ENCODE assay signal across 8 cellular contexts in the genomic region with DNA sequence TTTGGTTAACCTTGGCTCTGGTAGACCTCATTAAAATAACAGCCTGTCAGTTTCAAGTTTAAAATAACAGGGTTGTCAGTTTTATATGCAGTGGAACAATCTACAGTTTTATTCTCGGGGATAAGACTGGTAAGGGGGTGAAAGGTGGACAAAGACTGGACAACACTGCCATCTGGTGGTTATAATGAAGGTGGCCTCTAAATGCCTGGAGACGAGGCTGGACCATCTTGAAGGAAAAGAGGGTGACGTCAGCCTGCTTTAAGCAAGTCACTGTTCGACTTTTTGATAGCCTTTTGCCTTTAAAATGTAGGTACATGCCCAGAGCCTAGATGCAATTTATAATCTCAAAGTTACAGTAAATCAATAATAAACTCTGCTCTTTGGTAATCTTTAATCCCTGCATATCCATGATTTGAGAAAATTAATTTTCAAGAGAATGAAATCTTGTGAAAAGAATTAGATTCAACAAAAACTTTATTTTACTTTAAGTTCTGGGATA.
DNase-seq lines count a peak whose midpoint lies in the region; ATAC-seq, FAIRE-seq and TF ChIP-seq lines count a peak whose summit lies in the region.

No MANE protein-coding gene starts in this region.

- H4K20me1 ChIP-seq in endothelial cell of umbilical vein (replicated peaks; ENCODE audit: control insufficient read depth, extremely low read depth, insufficient read depth, low read length), result no peaks in the 10 kb centered on the region

- peak; percentile 100 for ATAC-seq in GM21423 (IDR thresholded peaks at IDR 0.05; ENCODE audit: unreplicated experiment)
- peak; percentile 97 for ATAC-seq in stimulated activated effector memory CD8-positive, alpha-beta T cell treated with anti-CD3 and anti-CD28 coated beads, Interleukin-12 subunit alpha, Interleukin-12 subunit beta, amount 100 ng/mL, for 72 hours

- H3K4me3 Mint-ChIP-seq in stimulated activated effector memory CD8-positive, alpha-beta T cell treated with anti-CD3 and anti-CD28 coated beads, Interleukin-12 subunit alpha, Interleukin-12 subunit beta, amount 100 ng/mL, for 72 hours, result no peak overlapping the region

- dilution Hi-C loops in endothelial cell of umbilical vein (cut with MboI; ENCODE audit: extremely low pct_ligation_motif_present, low sequenced_read_pairs), result no loop called here

- FAIRE-seq in endothelial cell of umbilical vein (lab: Jason Lieb, UNC), result peak; percentile 88

- DNase-seq in DMS153 treated with DMSO at 0.1 percent for 48 hours (lab: John Stamatoyannopoulos, UW; ENCODE audit: unreplicated experiment) (peak; percentile 84), HS-27A (ENCODE audit: low read depth) (peak; percentile 63), NOMO-1 treated with DMSO at 0.1 percent for 48 hours (lab: John Stamatoyannopoulos, UW; ENCODE audit: unreplicated experiment) (peak; percentile 59), endothelial cell of umbilical vein (ENCODE audit: low read depth, low spot score) (peak; percentile 84), myocyte (ENCODE audit: low read depth) (peak; percentile 88)
- peak; percentile 74 for DNase-seq in activated CD8-positive, alpha-beta memory T cell treated with anti-CD3 and anti-CD28 coated beads for 24 hours
- peak; percentile 25 to 66 for DNase-seq in stimulated activated effector memory CD8-positive, alpha-beta T cell treated with anti-CD3 and anti-CD28 coated beads, Interleukin-12 subunit alpha, Interleukin-12 subunit beta, amount 100 ng/mL, for 72 hours (ENCODE audit: low spot score in 2 of 2)

- CTCF ChIA-PET in endothelial cell of umbilical vein (lab: Charles Lee), result interaction anchor here (0.8 to 2.0 kb wide), 3 partner anchors 11 to 255 kb away, joined by 3 to 10 read pairs (median 3); no protein-coding TSS in a partner anchor

- no peaks in the 10 kb centered on the region for H3K79me2 ChIP-seq in endothelial cell of umbilical vein (ENCODE audit: control insufficient read depth, insufficient read depth, low read length)

- TF ChIP-seq CTCF in endothelial cell of umbilical vein (IDR thresholded peaks at IDR 0.05; ENCODE audit: extremely low read depth in 1 of 2, insufficient read depth in 1 of 2, low read depth in 1 of 2, low read length in 2 of 2), result peak; percentile 69 to 76

- H3K9ac ChIP-seq in endothelial cell of umbilical vein (replicated peaks; ENCODE audit: extremely low read depth, insufficient read depth, low read length), result no peak overlapping the region

- no peak overlapping the region for H2AFZ ChIP-seq in endothelial cell of umbilical vein (ENCODE audit: low read depth, low read length)

- no peak for TF ChIP-seq POLR2A in endothelial cell of umbilical vein (IDR thresholded peaks at IDR 0.05; ENCODE audit: low read depth, low read length)

- no peak overlapping the region for H3K27ac ChIP-seq in endothelial cell of umbilical vein (ENCODE audit: insufficient read depth, low read depth, low read length)

- no peaks in the 10 kb centered on the region for H3K9me3 Mint-ChIP-seq in stimulated activated effector memory CD8-positive, alpha-beta T cell treated with anti-CD3 and anti-CD28 coated beads, Interleukin-12 subunit alpha, Interleukin-12 subunit beta, amount 100 ng/mL, for 72 hours

- no peaks in the 10 kb centered on the region for H3K9me1 ChIP-seq in endothelial cell of umbilical vein (replicated peaks; ENCODE audit: control insufficient read depth, extremely low read depth, insufficient read depth, low read length)

- no peaks in the 10 kb centered on the region for H3K4me1 Mint-ChIP-seq in stimulated activated effector memory CD8-positive, alpha-beta T cell treated with anti-CD3 and anti-CD28 coated beads, Interleukin-12 subunit alpha, Interleukin-12 subunit beta, amount 100 ng/mL, for 72 hours

- H3K9me3 ChIP-seq in endothelial cell of umbilical vein (replicated peaks; ENCODE audit: control insufficient read depth, insufficient read depth, low read length), result no peaks in the 10 kb centered on the region

- H3K27me3 ChIP-seq in endothelial cell of umbilical vein (ENCODE audit: control insufficient read depth in 2 of 2, insufficient read depth in 2 of 2, low read length in 2 of 2), result no peaks in the 10 kb centered on the region

- no peaks in the 10 kb centered on the region for H3K36me3 Mint-ChIP-seq in stimulated activated effector memory CD8-positive, alpha-beta T cell treated with anti-CD3 and anti-CD28 coated beads, Interleukin-12 subunit alpha, Interleukin-12 subunit beta, amount 100 ng/mL, for 72 hours

- H3K4me3 ChIP-seq in endothelial cell of umbilical vein (replicated peaks in 1 of 3; ENCODE audit: insufficient read depth in 1 of 3, low read depth in 1 of 3, low read length in 3 of 3), result no peak overlapping the region

- no TSS peak for BruUV-seq in endothelial cell of umbilical vein (replicated peaks; lab: Mats Ljungman, UMichigan)

- POLR2A ChIA-PET in endothelial cell of umbilical vein (lab: Charles Lee), result no interaction called here

- no peak overlapping the region for H3K27ac Mint-ChIP-seq in stimulated activated effector memory CD8-positive, alpha-beta T cell treated with anti-CD3 and anti-CD28 coated beads, Interleukin-12 subunit alpha, Interleukin-12 subunit beta, amount 100 ng/mL, for 72 hours

- no peak overlapping the region for H3K4me2 ChIP-seq in endothelial cell of umbilical vein (ENCODE audit: insufficient read depth, low read length)

- H3K4me1 ChIP-seq in endothelial cell of umbilical vein (ENCODE audit: control insufficient read depth, extremely low read depth, insufficient read depth, low read length), result no peaks in the 10 kb centered on the region

- intact Hi-C loops in endothelial cell of umbilical vein (cut with micrococcal nuclease), result loop anchor here (2.0 to 10.0 kb wide), 2 partner anchors 188 to 254 kb away; no protein-coding TSS in a partner anchor

- no peaks in the 10 kb centered on the region for H3K36me3 ChIP-seq in endothelial cell of umbilical vein (ENCODE audit: control insufficient read depth in 2 of 2, extremely low read depth in 1 of 2, insufficient read depth in 2 of 2, low read length in 2 of 2)

TF ChIP-seq in endothelial cell of umbilical vein, 7 proteins besides CTCF, POLR2A, EP300 and RAD21:
- TF ChIP-seq JUN (IDR thresholded peaks at IDR 0.05; ENCODE audit: borderline replicate concordance, insufficient read depth, insufficient read length, low read depth), result peak; percentile 66
- no peak for TF ChIP-seq FOS (IDR thresholded peaks at IDR 0.05; ENCODE audit: borderline replicate concordance, insufficient read depth, low read length)
